Comparison of ENCODE assay signal across 23 cellular contexts in the genomic region with DNA sequence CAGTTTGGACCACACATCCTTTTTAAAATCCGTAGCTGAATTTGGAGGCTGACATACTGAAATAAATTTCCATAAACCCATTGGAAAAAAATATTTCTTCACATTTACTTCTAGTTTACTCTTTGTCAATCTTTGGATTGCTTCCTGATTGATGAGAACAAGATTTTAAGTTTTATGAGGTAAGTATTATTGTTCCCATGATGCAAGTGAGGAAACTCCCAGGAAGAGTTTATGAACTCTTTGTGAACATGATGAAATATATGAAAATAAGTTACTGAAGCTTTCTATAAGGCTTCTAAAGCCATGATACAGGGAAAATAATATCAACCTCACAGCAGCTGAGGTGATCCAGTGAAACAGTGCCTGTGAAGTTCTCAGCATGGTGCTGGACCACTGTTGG.
"Had no signal": no experiment of that assay in that cellular context is flagged by ENCODE, and none has a peak within 500 bp of the region (broad histone marks: within the 10 kb centered on the region; RNA-seq: fewer than 3 reads in every experiment).

No MANE protein-coding gene starts in this region.

- H3K27ac ChIP-seq: coronary artery, hepatocyte, left ventricle myocardium inferior, lower lobe of right lung, parathyroid adenoma, prostate gland, right lobe of liver, stomach, thyroid gland had no signal

- H3K9me3 ChIP-seq: lower lobe of right lung, prostate gland, right lobe of liver, thyroid gland had no signal

- H3K4me3 ChIP-seq: coronary artery, hepatocyte, left ventricle myocardium inferior, lower lobe of right lung, prostate gland, right lobe of liver, skin epidermis, stomach, thyroid gland had no signal

- H3K4me1 ChIP-seq: lower lobe of right lung, parathyroid adenoma, prostate gland, right lobe of liver, stomach, thyroid gland had no signal

- DNase-seq: effector CD4-positive, alpha-beta T cell; endodermal cell; foreskin melanocyte; head of caudate nucleus; kidney; left cardiac atrium; left ventricle myocardium inferior; lower lobe of right lung; mesendoderm; naive B cell; occipital lobe; right lobe of liver; stimulated activated CD4-positive, alpha-beta T cell treated with anti-CD3 and anti-CD28 coated beads, Interleukin-2, amount 100 ng/mL, for 24 hours; stimulated activated naive CD4-positive, alpha-beta T cell; stomach; thyroid gland had no signal

- H3K27me3 ChIP-seq: hepatocyte, right lobe of liver, stomach, thyroid gland had no signal

- FAIRE-seq: endothelial cell of umbilical vein, kidney, urothelium cell line had no signal

- H3K36me3 ChIP-seq: left ventricle myocardium inferior, lower lobe of right lung, prostate gland, right lobe of liver, stomach, thyroid gland had no signal

- ATAC-seq: left cardiac atrium, lower lobe of right lung, right lobe of liver had no signal
